Comparison of ENCODE assay signal across 8 cellular contexts in the genomic region with DNA sequence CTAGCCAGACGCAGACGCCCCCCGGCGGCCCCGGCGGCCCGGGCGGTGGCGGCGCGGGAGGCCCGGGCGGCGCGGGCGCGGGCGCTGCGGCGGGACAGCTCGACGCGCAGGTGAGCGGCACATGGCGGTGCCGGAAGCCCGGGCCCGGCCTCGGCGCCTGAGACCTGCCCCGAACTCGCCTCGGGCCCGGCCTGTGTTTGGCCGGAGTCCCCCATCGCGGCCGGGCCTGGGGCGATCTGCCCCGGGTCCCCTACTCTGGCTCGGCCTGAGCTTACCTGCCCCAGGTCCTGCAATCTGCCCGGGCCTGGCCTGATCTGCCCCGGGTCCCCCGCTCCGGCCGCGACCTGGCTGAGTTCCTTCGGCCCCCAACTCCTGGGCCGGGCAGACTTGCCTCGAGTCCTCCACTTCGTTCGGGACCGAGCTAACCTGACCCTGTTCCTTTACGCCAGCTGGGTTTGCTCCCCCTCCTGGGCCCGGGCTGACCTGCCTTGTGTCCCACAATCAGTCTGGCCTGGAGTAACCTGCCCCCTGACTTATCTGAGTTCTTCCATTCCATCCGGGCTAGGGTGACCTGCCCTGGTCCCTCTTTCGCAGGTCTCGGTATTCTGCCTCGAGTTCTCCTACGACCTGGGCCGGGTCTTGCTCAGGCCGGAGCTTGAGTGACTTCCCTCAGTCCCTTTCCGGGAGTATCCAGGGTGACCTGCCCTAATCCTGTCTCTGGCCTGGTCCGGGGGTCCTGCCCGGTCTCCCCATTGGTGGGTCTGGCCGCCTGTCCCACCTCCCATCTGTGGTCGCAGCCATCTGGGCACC. TPM values are rescaled to one million over a fixed set of nuclear protein-coding genes. Genes with fewer than 3 reads are reported as not detected.
A peak's percentile ranks its signal among the peaks of the same experiment; 100 is the strongest.
DNase-seq lines count a peak whose midpoint lies in the region; ATAC-seq and TF ChIP-seq lines count a peak whose summit lies in the region.

No MANE protein-coding gene starts in this region.

- TF ChIP-seq CTCF in GM10248 (IDR thresholded peaks at IDR 0.05; ENCODE audit: control extremely low read depth, extremely low read depth, low read depth, missing control alignments): peak; percentile 12
- peak in 3 of 9 donors; percentile 12 to 22 (median 21) for TF ChIP-seq CTCF in heart right ventricle (IDR thresholded peaks at IDR 0.05)

- peak overlapping the region; percentile 69 to 99 (median 90) for H3K4me3 ChIP-seq in heart right ventricle

- peaks cover 3% of the 10 kb centered on the region for H3K9me3 Mint-ChIP-seq in activated T-helper 2 cell treated with anti-CD3 and anti-CD28 coated beads, Interferon-gamma antibody, Interleukin-2, Interleukin-4, amounts not matched to agents 10 μg/mL and 5 μg/mL and 100 μg/mL, durations not matched to agents 14 hours and 24 hours and 36 hours

- intact Hi-C loops in activated T-helper 2 cell treated with anti-CD3 and anti-CD28 coated beads, Interferon-gamma antibody, Interleukin-2, Interleukin-4, amounts not matched to agents 10 μg/mL and 5 μg/mL and 100 μg/mL, durations not matched to agents 14 hours and 24 hours and 36 hours (cut with micrococcal nuclease): loop anchor here (5.0 kb wide), 1 partner anchor 195 kb away; the partner anchor contains the start of gene KLHL26
- intact Hi-C loops in heart right ventricle (cut with DNase I): loop anchor here in 5 of 10 donors (5.0 to 10.0 kb wide), 3 partner anchors 148 to 158 kb away; partner anchors contain the start of gene CRTC1 (in 4 of the 5)

- CTCF ChIA-PET in GM10248 (lab: Yijun Ruan, JAX): interaction anchor here (1.2 to 12.3 kb wide), 5 partner anchors 9 to 244 kb away, joined by 3 to 158 read pairs (median 8); partner anchors contain the start of gene REX1BD

- H3K27me3 Mint-ChIP-seq in activated T-helper 2 cell treated with anti-CD3 and anti-CD28 coated beads, Interferon-gamma antibody, Interleukin-2, Interleukin-4, amounts not matched to agents 10 μg/mL and 5 μg/mL and 100 μg/mL, durations not matched to agents 14 hours and 24 hours and 36 hours (ENCODE audit: low read depth): peaks cover 4% of the 10 kb centered on the region

- H3K36me3 Mint-ChIP-seq in activated T-helper 2 cell treated with anti-CD3 and anti-CD28 coated beads, Interferon-gamma antibody, Interleukin-2, Interleukin-4, amounts not matched to agents 10 μg/mL and 5 μg/mL and 100 μg/mL, durations not matched to agents 14 hours and 24 hours and 36 hours (ENCODE audit: low read depth): peaks cover 46% of the 10 kb centered on the region

- POLR2A ChIA-PET in GM10248 (lab: Yijun Ruan, JAX): interaction anchor here (0.6 to 0.8 kb wide), 2 partner anchors 11 to 543 kb away, joined by 3 to 6 read pairs; no protein-coding TSS in a partner anchor

- H3K4me1 ChIP-seq in heart right ventricle: peaks cover 13 to 56% (median 50%) of the 10 kb centered on the region in 9 donors

- DNase-seq in GM10248 (ENCODE audit: extremely low spot score): no peak
- peak; percentile 73 for DNase-seq in HuH-7.5 (ENCODE audit: low spot score)
- DNase-seq in activated T-helper 2 cell treated with anti-CD3 and anti-CD28 coated beads, Interferon-gamma antibody, Interleukin-2, Interleukin-4, amounts not matched to agents 10 μg/mL and 5 μg/mL and 100 μg/mL, durations not matched to agents 14 hours and 24 hours and 36 hours (ENCODE audit: low spot score): peak; percentile 20
- no peak for DNase-seq in heart right ventricle
- peak; percentile 50 for DNase-seq in retina
- no peak for DNase-seq in NCI-H2029 (lab: John Stamatoyannopoulos, UW)
- no peak for DNase-seq in NCI-H1092 treated with DMSO at 0.1 percent for 48 hours (lab: John Stamatoyannopoulos, UW)

- ATAC-seq in GM21619 (IDR thresholded peaks at IDR 0.05; ENCODE audit: unreplicated experiment): peak; percentile 35
- peak; percentile 18 to 56 (median 34) for ATAC-seq in heart right ventricle

- peaks cover 0 to 5% (median 0%) of the 10 kb centered on the region in 11 donors for H3K9me3 ChIP-seq in heart right ventricle

- H3K4me1 Mint-ChIP-seq in activated T-helper 2 cell treated with anti-CD3 and anti-CD28 coated beads, Interferon-gamma antibody, Interleukin-2, Interleukin-4, amounts not matched to agents 10 μg/mL and 5 μg/mL and 100 μg/mL, durations not matched to agents 14 hours and 24 hours and 36 hours (ENCODE audit: low read depth): peaks cover 31% of the 10 kb centered on the region

- H3K27ac ChIP-seq in heart right ventricle: peak overlapping the region in 9 of 10 donors; percentile 84 to 96 (median 86)

- peaks cover 0 to 4% (median 0%) of the 10 kb centered on the region in 7 donors for H3K27me3 ChIP-seq in heart right ventricle

- WGBS in heart right ventricle, 2 donors: 0 to 1% methylated on average over 58 to 67 of the region's 67 CpGs

- H3K27ac Mint-ChIP-seq in activated T-helper 2 cell treated with anti-CD3 and anti-CD28 coated beads, Interferon-gamma antibody, Interleukin-2, Interleukin-4, amounts not matched to agents 10 μg/mL and 5 μg/mL and 100 μg/mL, durations not matched to agents 14 hours and 24 hours and 36 hours: peak overlapping the region; percentile 87

- H3K4me3 Mint-ChIP-seq in activated T-helper 2 cell treated with anti-CD3 and anti-CD28 coated beads, Interferon-gamma antibody, Interleukin-2, Interleukin-4, amounts not matched to agents 10 μg/mL and 5 μg/mL and 100 μg/mL, durations not matched to agents 14 hours and 24 hours and 36 hours (ENCODE audit: low read depth): peak overlapping the region; percentile 98

- peaks cover 0 to 30% (median 0%) of the 10 kb centered on the region in 9 donors for H3K36me3 ChIP-seq in heart right ventricle

RNA-seq across cellular contexts. Expression of gene UPF1, which starts 0.8 kb away (rescaled TPM):
- total RNA-seq in activated T-helper 2 cell treated with anti-CD3 and anti-CD28 coated beads, Interferon-gamma antibody, Interleukin-2, Interleukin-4, amounts not matched to agents 10 μg/mL and 5 μg/mL and 100 μg/mL, durations not matched to agents 14 hours and 24 hours and 36 hours: 99.5 and 110 TPM in 2 replicates
- 10 to 100 TPM; 32.3 to 44.3 (median 37.5) TPM for total RNA-seq in heart right ventricle
- 10 to 100 TPM; 25.2 to 36.7 TPM for polyA plus RNA-seq in heart right ventricle

RNA-seq across cellular contexts. Expression of gene COMP, which starts 41.4 kb away (rescaled TPM):
- total RNA-seq in activated T-helper 2 cell treated with anti-CD3 and anti-CD28 coated beads, Interferon-gamma antibody, Interleukin-2, Interleukin-4, amounts not matched to agents 10 μg/mL and 5 μg/mL and 100 μg/mL, durations not matched to agents 14 hours and 24 hours and 36 hours: not detected in 2 replicates
- 1 to 10 TPM in 3 of 10 donors, under 1 TPM in 5, not detected in 2; 0.13 to 5.9 (median 0.43) TPM for total RNA-seq in heart right ventricle
- polyA plus RNA-seq in heart right ventricle: 1 to 10 TPM in 1 of 2 donors, under 1 TPM in 1; 0.29 to 2.4 TPM

Comparison
In these comparisons a context has a peak if more than half of its experiments do, and no peak if none do; other contexts are left out.
1. DNase-seq: peak in HuH-7.5 (single experiment), activated T-helper 2 cell treated with anti-CD3 and anti-CD28 coated beads, Interferon-gamma antibody, Interleukin-2, Interleukin-4, amounts not matched to agents 10 μg/mL and 5 μg/mL and 100 μg/mL, durations not matched to agents 14 hours and 24 hours and 36 hours (single experiment) and retina (single experiment); none in GM10248 (single experiment), heart right ventricle (0 of 2), NCI-H2029 (single experiment) and NCI-H1092 treated with DMSO at 0.1 percent for 48 hours (single experiment).